ENCODE assay signal across 30 cellular contexts in the genomic region with DNA sequence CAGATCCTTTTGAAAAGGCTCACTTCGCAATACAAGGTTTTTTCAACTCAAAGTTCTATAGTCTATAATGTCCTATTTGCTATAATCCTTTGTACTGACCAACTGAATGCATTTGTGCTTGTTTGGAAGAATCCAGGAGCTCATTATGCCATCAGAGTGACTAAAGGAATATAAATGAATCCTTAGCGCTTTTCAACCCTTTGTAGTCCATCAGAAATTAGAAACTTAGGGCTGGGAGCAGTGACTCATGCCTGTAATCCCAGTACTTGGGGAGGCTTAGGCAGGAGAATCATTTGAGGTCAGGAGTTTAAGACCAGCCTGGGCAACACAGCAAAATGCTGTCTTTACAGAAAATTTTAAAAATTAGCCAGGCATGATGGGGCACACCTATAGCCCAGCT.
DNase-seq lines count a peak whose midpoint lies in the region; ATAC-seq and TF ChIP-seq lines count a peak whose summit lies in the region.
"Had no signal": no experiment of that assay in that cellular context is flagged by ENCODE, and none has a peak within 500 bp of the region (broad histone marks: within the 10 kb centered on the region; RNA-seq: fewer than 3 reads in every experiment).

No MANE protein-coding gene starts in this region.

- H3K79me1 ChIP-seq in mesenchymal stem cell (replicated peaks; ENCODE audit: low read length, poor library complexity, severe bottlenecking) = no peaks in the 10 kb centered on the region

- in situ Hi-C loops in HAP-1 (cut with MboI; ENCODE audit: low sequenced_read_pairs) (no loop called here), astrocyte of the spinal cord (cut with HindIII; ENCODE audit: low sequenced_read_pairs) (no loop called here)

- no peak overlapping the region for H3K18ac ChIP-seq in mesenchymal stem cell (ENCODE audit: low read depth in 1 of 2, low read length in 2 of 2)

- ATAC-seq in GM18873 (IDR thresholded peaks at IDR 0.05; ENCODE audit: low FRiP score, unreplicated experiment) (no peak), HG02938 (IDR thresholded peaks at IDR 0.05; ENCODE audit: unreplicated experiment) (no peak), HG02798 (IDR thresholded peaks at IDR 0.05; ENCODE audit: poor library complexity, unreplicated experiment) (no peak)
- ATAC-seq: activated CD4-positive, alpha-beta T cell treated with anti-CD3 and anti-CD28 coated beads for 36 hours; activated CD8-positive, alpha-beta T cell treated with anti-CD3 and anti-CD28 coated beads, Interleukin-2, amount 10 ng/mL, durations not matched to agents 7 days and 5 days; K562; naive thymus-derived CD4-positive, alpha-beta T cell had no signal

- H4K8ac ChIP-seq in mesenchymal stem cell (ENCODE audit: low read length) = no peak overlapping the region

- H3K27ac ChIP-seq in mesenchymal stem cell (ENCODE audit: low read length, poor library complexity, severe bottlenecking) = no peak overlapping the region
- H3K27ac ChIP-seq: colonic mucosa, Peyer's patch, tibial nerve had no signal

- no peak overlapping the region for H2AFZ ChIP-seq in mesenchymal stem cell (ENCODE audit: low read depth, low read length)

- H2BK15ac ChIP-seq in mesenchymal stem cell (ENCODE audit: low read depth, poor library complexity, severe bottlenecking) = no peak overlapping the region

- H2BK12ac ChIP-seq in mesenchymal stem cell (ENCODE audit: low read length in 2 of 2) = no peak overlapping the region

- no peak overlapping the region for H3K9ac ChIP-seq in mesenchymal stem cell (ENCODE audit: low read length)

- no peak overlapping the region for H3K23ac ChIP-seq in mesenchymal stem cell (ENCODE audit: low read length in 2 of 2)

- peak; percentile 47 to 81 for DNase-seq in HAP-1 (ENCODE audit: low spot score in 2 of 2)
- DNase-seq in MG63 = peak; percentile 31
- DNase-seq in astrocyte of the spinal cord (ENCODE audit: low read depth, low spot score) = peak; percentile 41
- peak; percentile 12 for DNase-seq in mesenchymal stem cell
- no peak for DNase-seq in NCI-H2081 (lab: John Stamatoyannopoulos, UW)
- DNase-seq: ACHN; activated CD4-positive, alpha-beta T cell treated with anti-CD3 and anti-CD28 coated beads for 36 hours; activated CD8-positive, alpha-beta T cell treated with anti-CD3 and anti-CD28 coated beads, Interleukin-2, amount 10 ng/mL, durations not matched to agents 7 days and 5 days; activated naive CD4-positive, alpha-beta T cell treated with anti-CD3 and anti-CD28 coated beads, Interleukin-2, amount 50 U/mL, for 16 hours; amygdala; CD4-positive, alpha-beta memory T cell; effector CD4-positive, alpha-beta T cell; H9; head of caudate nucleus; kidney; midbrain; MM.1S; naive thymus-derived CD4-positive, alpha-beta T cell; NCI-H1105 treated with DMSO at 0.1 percent for 48 hours; NCI-H1930; NCI-H226; Peyer's patch; SIG-M5; stimulated activated CD4-positive, alpha-beta T cell treated with anti-CD3 and anti-CD28 coated beads, Interleukin-4, amount 100 ng/mL, for 4 hours had no signal

- no peak for TF ChIP-seq CTCF in astrocyte of the spinal cord (IDR thresholded peaks at IDR 0.05; ENCODE audit: low read depth, low read length)

- H2BK5ac ChIP-seq in mesenchymal stem cell (ENCODE audit: low read depth, low read length, poor library complexity, severe bottlenecking) = no peak overlapping the region

- H3K4me1 ChIP-seq in HAP-1 (peaks cover 38% of the 10 kb centered on the region), mesenchymal stem cell (ENCODE audit: control insufficient read depth, insufficient read depth, low read depth, low read length) (no peaks in the 10 kb centered on the region)
- H3K4me1 ChIP-seq: colonic mucosa, Peyer's patch, tibial nerve had no signal

- no peak overlapping the region for H3K14ac ChIP-seq in mesenchymal stem cell (ENCODE audit: low read length in 2 of 2)

- 93% methylated on average over 1 of the region's 2 CpGs for WGBS in mesenchymal stem cell

- H2AK5ac ChIP-seq in mesenchymal stem cell (ENCODE audit: low read length, severe bottlenecking) = no peak overlapping the region

- H3K4ac ChIP-seq in mesenchymal stem cell (ENCODE audit: low read depth in 1 of 2, low read length in 2 of 2) = no peak overlapping the region

- H3K9me3 ChIP-seq in HAP-1 = no peaks in the 10 kb centered on the region
- no peaks in the 10 kb centered on the region for H3K9me3 ChIP-seq in MG63
- no peaks in the 10 kb centered on the region for H3K9me3 ChIP-seq in mesenchymal stem cell (ENCODE audit: control insufficient read depth, low read length)
- H3K9me3 ChIP-seq: colonic mucosa, Peyer's patch, tibial nerve had no signal

- H3K4me3 ChIP-seq in HAP-1 (no peak overlapping the region), MG63 (no peak overlapping the region), astrocyte of the spinal cord (ENCODE audit: low read depth, low read length) (no peak overlapping the region), mesenchymal stem cell (ENCODE audit: insufficient read depth in 1 of 2, low read depth in 1 of 2, low read length in 2 of 2) (no peak overlapping the region)
- H3K4me3 ChIP-seq: colonic mucosa, K562, Peyer's patch, tibial nerve had no signal

- no peak overlapping the region for H4K91ac ChIP-seq in mesenchymal stem cell (ENCODE audit: low read length)

- H3K36me3 ChIP-seq in HAP-1 (replicated peaks) (no peaks in the 10 kb centered on the region), MG63 (no peaks in the 10 kb centered on the region), mesenchymal stem cell (ENCODE audit: control insufficient read depth in 1 of 2, insufficient read depth in 2 of 2, low read depth in 1 of 2, low read length in 2 of 2) (no peaks in the 10 kb centered on the region)
- H3K36me3 ChIP-seq: colonic mucosa, Peyer's patch, tibial nerve had no signal

- H3K4me2 ChIP-seq in mesenchymal stem cell (ENCODE audit: low read length, poor library complexity, severe bottlenecking) = no peak overlapping the region

- no peaks in the 10 kb centered on the region for H3K27me3 ChIP-seq in HAP-1 (ENCODE audit: low read depth)
- no peaks in the 10 kb centered on the region for H3K27me3 ChIP-seq in MG63
- no peaks in the 10 kb centered on the region for H3K27me3 ChIP-seq in mesenchymal stem cell (ENCODE audit: control insufficient read depth in 1 of 2, insufficient read depth in 1 of 2, low read length in 2 of 2)
- H3K27me3 ChIP-seq: colonic mucosa, Peyer's patch, tibial nerve had no signal

- H2BK120ac ChIP-seq in mesenchymal stem cell (ENCODE audit: low read depth, low read length) = no peak overlapping the region

Comparison
In these comparisons a context has a peak if more than half of its experiments do, and no peak if none do; other contexts are left out.
1. DNase-seq: peak in HAP-1 (2 of 2), MG63 (single experiment), astrocyte of the spinal cord (single experiment) and mesenchymal stem cell (single experiment); none in NCI-H2081 (0 of 2).